8 cellular contexts compared by ENCODE assay signal in the genomic region with DNA sequence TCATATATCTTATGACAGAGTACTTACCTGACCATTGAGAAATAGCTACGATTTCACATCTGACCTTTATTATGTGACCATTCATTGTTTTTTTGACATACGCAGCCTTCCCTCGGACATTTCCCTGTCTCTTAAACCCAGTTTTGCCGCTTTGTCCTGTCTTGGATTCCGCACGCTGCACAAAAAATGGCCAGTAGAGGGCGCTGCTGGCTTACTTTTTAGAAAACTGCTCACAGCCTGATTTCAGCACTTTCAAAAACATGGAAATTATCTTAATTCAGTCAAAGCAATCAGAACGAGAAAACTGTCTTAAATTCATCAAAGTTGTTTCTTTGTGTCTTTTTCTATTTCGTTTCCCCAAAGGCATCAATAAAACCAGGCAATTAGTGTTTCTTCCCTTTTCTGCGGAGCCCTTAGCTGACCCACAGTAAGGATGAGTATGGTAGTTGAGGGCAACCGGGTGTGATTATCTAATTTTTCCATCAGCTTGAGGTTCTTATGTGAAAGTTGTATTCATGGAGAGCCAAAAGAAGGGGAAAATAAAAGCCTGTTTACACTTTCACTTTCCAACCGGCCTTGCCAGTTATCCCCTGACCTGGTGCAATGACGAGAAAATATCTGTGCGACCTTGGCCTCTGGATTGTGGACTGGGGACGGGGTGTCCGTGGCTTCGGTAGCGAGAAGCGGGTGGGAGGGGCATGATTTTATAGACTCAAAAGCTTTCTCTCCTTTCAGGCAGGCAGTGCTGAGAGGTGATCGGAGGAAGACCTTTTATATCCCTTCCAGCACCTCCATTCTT.
A peak's percentile ranks its signal among the peaks of the same experiment; 100 is the strongest.
DNase-seq lines count a peak whose midpoint lies in the region; ATAC-seq and TF ChIP-seq lines count a peak whose summit lies in the region.

No MANE protein-coding gene starts in this region.

- ATAC-seq in GM19455 (IDR thresholded peaks at IDR 0.05; ENCODE audit: unreplicated experiment) = peak; percentile 83

- no peak overlapping the region for H3K4me3 ChIP-seq in CD8-positive, alpha-beta memory T cell (ENCODE audit: low read length)
- H3K4me3 ChIP-seq in LNCaP clone FGC (ENCODE audit: low read depth, low read length) = no peak overlapping the region
- no peak overlapping the region for H3K4me3 ChIP-seq in parathyroid adenoma (ENCODE audit: low read depth, low read length)
- H3K4me3 ChIP-seq in transverse colon = peak overlapping the region in 1 of 4 donors; percentile 10

- no peak overlapping the region for H3K9ac ChIP-seq in parathyroid adenoma

- no peaks in the 10 kb centered on the region for H3K36me3 ChIP-seq in CD8-positive, alpha-beta memory T cell (ENCODE audit: insufficient read depth, low read length)
- H3K36me3 ChIP-seq in parathyroid adenoma (ENCODE audit: control insufficient read depth, insufficient read depth, low read length) (no peaks in the 10 kb centered on the region), transverse colon (no peaks in the 10 kb centered on the region)

- in situ Hi-C loops in transverse colon (cut with MboI; ENCODE audit: low pct_ligation_motif_present in 1 of 4, low pct_unique_long_range_greater_than_20kb in 1 of 4, low sequenced_read_pairs in 3 of 4) = loop anchor here in 3 of 4 donors (10.0 to 25.0 kb wide), 4 partner anchors 1118 to 1921 kb away; no protein-coding TSS in a partner anchor

- H3K9me3 ChIP-seq in CD8-positive, alpha-beta memory T cell (ENCODE audit: low read length) = no peaks in the 10 kb centered on the region
- H3K9me3 ChIP-seq in parathyroid adenoma (ENCODE audit: control insufficient read depth, low read length) (no peaks in the 10 kb centered on the region), transverse colon (no peaks in the 10 kb centered on the region)

- H3K4me1 Mint-ChIP-seq in CD8-positive, alpha-beta memory T cell = peaks cover 4 to 5% (median 4%) of the 10 kb centered on the region in 3 donors
- peaks cover 2% of the 10 kb centered on the region for H3K4me1 Mint-ChIP-seq in activated naive CD4-positive, alpha-beta T cell treated with anti-CD3 and anti-CD28 coated beads, Interleukin-2, amount 10 ng/mL, durations not matched to agents 7 days and 5 days

- H3K4me1 ChIP-seq in CD8-positive, alpha-beta memory T cell (ENCODE audit: insufficient read depth, low read length) = no peaks in the 10 kb centered on the region
- H3K4me1 ChIP-seq in parathyroid adenoma (no peaks in the 10 kb centered on the region), transverse colon (peaks cover 0 to 8% (median 0%) of the 10 kb centered on the region in 4 donors)

- TF ChIP-seq POLR2A in transverse colon (IDR thresholded peaks at IDR 0.05) = no peak

- peak overlapping the region in 1 of 8 donors; percentile 48 for H3K27ac Mint-ChIP-seq in CD8-positive, alpha-beta memory T cell
- H3K27ac Mint-ChIP-seq in activated naive CD4-positive, alpha-beta T cell treated with anti-CD3 and anti-CD28 coated beads, Interleukin-2, amount 10 ng/mL, durations not matched to agents 7 days and 5 days = no peak overlapping the region

- H3K27me3 ChIP-seq in CD8-positive, alpha-beta memory T cell (ENCODE audit: insufficient read depth, low read length, poor library complexity, severe bottlenecking) = no peaks in the 10 kb centered on the region
- H3K27me3 ChIP-seq in parathyroid adenoma (ENCODE audit: control insufficient read depth, insufficient read depth, low read length) (no peaks in the 10 kb centered on the region), transverse colon (peaks cover 14% of the 10 kb centered on the region)

- TF ChIP-seq CTCF in LNCaP clone FGC (IDR thresholded peaks at IDR 0.05; ENCODE audit: control insufficient read depth, extremely low read depth, insufficient read depth) = peak; percentile 86
- TF ChIP-seq CTCF in parathyroid adenoma (IDR thresholded peaks at IDR 0.05) = peak; percentile 96
- peak; percentile 77 to 93 (median 91) for TF ChIP-seq CTCF in transverse colon (IDR thresholded peaks at IDR 0.05)

- H3K4me3 Mint-ChIP-seq in CD8-positive, alpha-beta memory T cell = peak overlapping the region in 1 of 7 donors; percentile 6
- no peak overlapping the region for H3K4me3 Mint-ChIP-seq in activated naive CD4-positive, alpha-beta T cell treated with anti-CD3 and anti-CD28 coated beads, Interleukin-2, amount 10 ng/mL, durations not matched to agents 7 days and 5 days

- peak overlapping the region; percentile 39 for H2AFZ ChIP-seq in parathyroid adenoma

- POLR2A ChIA-PET in CD8-positive, alpha-beta memory T cell (lab: Charles Lee) = no interaction called here

- H3K36me3 Mint-ChIP-seq in CD8-positive, alpha-beta memory T cell = no peaks in the 10 kb centered on the region
- no peaks in the 10 kb centered on the region for H3K36me3 Mint-ChIP-seq in activated naive CD4-positive, alpha-beta T cell treated with anti-CD3 and anti-CD28 coated beads, Interleukin-2, amount 10 ng/mL, durations not matched to agents 7 days and 5 days

- peak; percentile 25 to 72 (median 58) for DNase-seq in CD8-positive, alpha-beta memory T cell
- peak; percentile 27 for DNase-seq in LNCaP clone FGC (ENCODE audit: low read depth)
- DNase-seq in SHP77 (lab: John Stamatoyannopoulos, UW) = peak; percentile 37 to 61
- peak; percentile 80 for DNase-seq in activated naive CD4-positive, alpha-beta T cell treated with anti-CD3 and anti-CD28 coated beads, Interleukin-2, amount 10 ng/mL, durations not matched to agents 7 days and 5 days
- DNase-seq in glomerular endothelial cell (ENCODE audit: extremely low read depth, low read depth, low spot score) = peak; percentile 58
- DNase-seq in transverse colon = peak; percentile 79

- no peaks in the 10 kb centered on the region for H3K9me3 Mint-ChIP-seq in CD8-positive, alpha-beta memory T cell
- no peaks in the 10 kb centered on the region for H3K9me3 Mint-ChIP-seq in activated naive CD4-positive, alpha-beta T cell treated with anti-CD3 and anti-CD28 coated beads, Interleukin-2, amount 10 ng/mL, durations not matched to agents 7 days and 5 days

- CTCF ChIA-PET in CD8-positive, alpha-beta memory T cell (lab: Charles Lee) = interaction anchor here (0.7 to 2.0 kb wide), 10 partner anchors 9 to 1919 kb away, joined by 3 to 9 read pairs (median 4); no protein-coding TSS in a partner anchor
- CTCF ChIA-PET in activated naive CD4-positive, alpha-beta T cell treated with anti-CD3 and anti-CD28 coated beads, Interleukin-2, amount 10 ng/mL, durations not matched to agents 7 days and 5 days (lab: Charles Lee) = interaction anchor here (0.6 to 3.8 kb wide), 8 partner anchors 9 to 1148 kb away, joined by 3 to 29 read pairs (median 4); no protein-coding TSS in a partner anchor

- 18 to 23% methylated on average over 20 of the region's 20 CpGs for WGBS in transverse colon (ENCODE audit: low coverage in 1 of 2), 2 donors

- intact Hi-C loops in transverse colon (cut with DNase I; ENCODE audit: low total_unique reads) = loop anchor here (10.0 kb wide), 1 partner anchor 1108 kb away; a partner anchor contains a TSS

- no peaks in the 10 kb centered on the region for H3K79me2 ChIP-seq in parathyroid adenoma

- no peak overlapping the region for H3K4me2 ChIP-seq in parathyroid adenoma (ENCODE audit: low read length)

- no peak for TF ChIP-seq EP300 in transverse colon (IDR thresholded peaks at IDR 0.05; ENCODE audit: low read depth)

- H3K27me3 Mint-ChIP-seq in CD8-positive, alpha-beta memory T cell = peaks cover 11 to 29% of the 10 kb centered on the region in 2 donors
- H3K27me3 Mint-ChIP-seq in activated naive CD4-positive, alpha-beta T cell treated with anti-CD3 and anti-CD28 coated beads, Interleukin-2, amount 10 ng/mL, durations not matched to agents 7 days and 5 days = peaks cover 13% of the 10 kb centered on the region

- no peak overlapping the region for H3K27ac ChIP-seq in CD8-positive, alpha-beta memory T cell (ENCODE audit: low read depth, low read length)
- H3K27ac ChIP-seq in parathyroid adenoma (no peak overlapping the region), transverse colon (no peak overlapping the region)

Comparison
In these comparisons a context has a peak if more than half of its experiments do, and no peak if none do; other contexts are left out.
1. DNase-seq: peak in every context shown above with its lines; median percentile 80 in activated naive CD4-positive, alpha-beta T cell treated with anti-CD3 and anti-CD28 coated beads, Interleukin-2, amount 10 ng/mL, durations not matched to agents 7 days and 5 days; 79 in transverse colon; 58 in CD8-positive, alpha-beta memory T cell; 58 in glomerular endothelial cell; 49 in SHP77; 27 in LNCaP clone FGC.